Comparison of ENCODE assay signal across 34 cellular contexts in the genomic region with DNA sequence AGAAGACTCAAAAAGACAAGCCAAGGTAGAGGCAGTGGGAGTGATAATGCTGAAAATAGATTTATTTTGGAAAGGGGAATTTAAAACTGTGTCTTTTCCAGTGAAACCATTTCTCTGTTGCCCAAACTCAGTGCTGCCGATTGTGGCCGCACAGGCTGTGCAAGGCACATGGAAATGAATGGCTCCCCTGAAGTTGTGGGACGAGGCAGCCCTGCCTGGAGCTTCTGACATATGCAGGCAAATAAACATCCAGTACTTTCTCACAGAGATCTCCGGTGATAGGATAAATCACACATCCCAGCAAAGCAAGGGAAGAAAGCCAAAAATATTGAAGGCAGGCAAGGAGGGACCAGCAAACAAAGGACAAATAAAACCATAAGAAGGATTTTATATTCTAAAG.
"Had no signal": no experiment of that assay in that cellular context is flagged by ENCODE, and none has a peak within 500 bp of the region (broad histone marks: within the 10 kb centered on the region; RNA-seq: fewer than 3 reads in every experiment).

No MANE protein-coding gene starts in this region.

- H3K36me3 Mint-ChIP-seq: activated CD4-positive, alpha-beta memory T cell treated with anti-CD3 and anti-CD28 coated beads for 36 hours; activated CD8-positive, alpha-beta memory T cell treated with anti-CD3 and anti-CD28 coated beads, Interleukin-2, amount 10 ng/mL, durations not matched to agents 7 days and 5 days; activated naive CD4-positive, alpha-beta T cell treated with anti-CD3 and anti-CD28 coated beads, Interleukin-2, amount 10 ng/mL, durations not matched to agents 7 days and 5 days; activated naive CD4-positive, alpha-beta T cell treated with anti-CD3 and anti-CD28 coated beads, Interleukin-2, amount 50 U/mL, for 72 hours; activated naive CD8-positive, alpha-beta T cell treated with anti-CD3 and anti-CD28 coated beads, Interleukin-2, amount 10 ng/mL, durations not matched to agents 7 days and 5 days; brain had no signal

- DNase-seq: activated CD4-positive, alpha-beta memory T cell treated with anti-CD3 and anti-CD28 coated beads for 36 hours; activated CD4-positive, alpha-beta T cell treated with anti-CD3 and anti-CD28 coated beads for 36 hours; activated CD4-positive, alpha-beta T cell treated with anti-CD3 and anti-CD28 coated beads, Interleukin-2, amount 10 ng/mL, durations not matched to agents 24 days and 14 days; activated CD4-positive, CD25-positive, alpha-beta regulatory T cell; activated CD4-positive, CD25-positive, alpha-beta regulatory T cell treated with anti-CD3 and anti-CD28 coated beads, Interleukin-2, amount 50 U/mL, for 72 hours; activated CD8-positive, alpha-beta memory T cell treated with anti-CD3 and anti-CD28 coated beads, Interleukin-2, amount 10 ng/mL, durations not matched to agents 7 days and 5 days; activated CD8-positive, alpha-beta memory T cell treated with anti-CD3 and anti-CD28 coated beads, Interleukin-2, amount 50 U/mL, for 4 hours; activated CD8-positive, alpha-beta T cell treated with anti-CD3 and anti-CD28 coated beads, Interleukin-2, amount 10 ng/mL, durations not matched to agents 7 days and 5 days; activated gamma-delta T cell; activated naive CD4-positive, alpha-beta T cell; activated naive CD4-positive, alpha-beta T cell treated with anti-CD3 and anti-CD28 coated beads, Interleukin-2, amount 10 ng/mL, durations not matched to agents 7 days and 5 days; activated naive CD8-positive, alpha-beta T cell treated with anti-CD3 and anti-CD28 coated beads, Interleukin-2, amount 10 ng/mL, durations not matched to agents 7 days and 5 days; activated T-cell treated with anti-CD3 and anti-CD28 coated beads, Interleukin-2, amount 50 U/mL, for 1 hour; activated T-cell treated with anti-CD3 and anti-CD28 coated beads, Interleukin-2, amount 50 U/mL, for 72 hours; central memory CD4-positive, alpha-beta T cell; cortex of kidney; dermis blood vessel endothelial cell; effector CD4-positive, alpha-beta T cell; effector memory CD8-positive, alpha-beta T cell; erythroblast; foreskin keratinocyte; gastrocnemius medialis; glutamatergic neuron; heart left ventricle; T-helper 1 cell; T-helper 17 cell; T1000 had no signal

- H3K27me3 ChIP-seq: ascending aorta, breast epithelium, cardiac muscle cell, foreskin keratinocyte, gastrocnemius medialis, heart left ventricle had no signal

- H3K4me1 ChIP-seq: ascending aorta, breast epithelium, esophagus muscularis mucosa, foreskin keratinocyte, gastrocnemius medialis, heart left ventricle had no signal

- H3K27ac ChIP-seq: ascending aorta, breast epithelium, cardiac muscle cell, esophagus muscularis mucosa, foreskin keratinocyte, gastrocnemius medialis, heart left ventricle had no signal

- H3K4me1 Mint-ChIP-seq: activated CD4-positive, alpha-beta T cell treated with anti-CD3 and anti-CD28 coated beads for 36 hours; activated CD4-positive, alpha-beta T cell treated with anti-CD3 and anti-CD28 coated beads, Interleukin-2, amount 10 ng/mL, durations not matched to agents 24 days and 14 days; activated CD8-positive, alpha-beta memory T cell treated with anti-CD3 and anti-CD28 coated beads, Interleukin-2, amount 10 ng/mL, durations not matched to agents 7 days and 5 days; activated naive CD4-positive, alpha-beta T cell treated with anti-CD3 and anti-CD28 coated beads, Interleukin-2, amount 10 ng/mL, durations not matched to agents 7 days and 5 days; activated naive CD8-positive, alpha-beta T cell treated with anti-CD3 and anti-CD28 coated beads, Interleukin-2, amount 10 ng/mL, durations not matched to agents 7 days and 5 days; brain; T-helper 17 cell had no signal

- H3K27me3 Mint-ChIP-seq: activated CD4-positive, alpha-beta memory T cell treated with anti-CD3 and anti-CD28 coated beads for 36 hours; activated CD4-positive, alpha-beta T cell treated with anti-CD3 and anti-CD28 coated beads, Interleukin-2, amount 10 ng/mL, durations not matched to agents 24 days and 14 days; activated CD8-positive, alpha-beta memory T cell treated with anti-CD3 and anti-CD28 coated beads, Interleukin-2, amount 10 ng/mL, durations not matched to agents 7 days and 5 days; activated naive CD4-positive, alpha-beta T cell treated with anti-CD3 and anti-CD28 coated beads, Interleukin-2, amount 10 ng/mL, durations not matched to agents 7 days and 5 days; effector memory CD8-positive, alpha-beta T cell; T-helper 17 cell had no signal

- H3K4me3 ChIP-seq: ascending aorta, breast epithelium, cardiac muscle cell, esophagus muscularis mucosa, gastrocnemius medialis, heart left ventricle had no signal

- H3K27ac Mint-ChIP-seq: activated CD4-positive, alpha-beta memory T cell treated with anti-CD3 and anti-CD28 coated beads for 36 hours; activated CD4-positive, alpha-beta T cell treated with anti-CD3 and anti-CD28 coated beads for 36 hours; activated CD4-positive, alpha-beta T cell treated with anti-CD3 and anti-CD28 coated beads, Interleukin-2, amount 10 ng/mL, durations not matched to agents 24 days and 14 days; activated CD8-positive, alpha-beta memory T cell treated with anti-CD3 and anti-CD28 coated beads, Interleukin-2, amount 10 ng/mL, durations not matched to agents 7 days and 5 days; activated CD8-positive, alpha-beta T cell treated with anti-CD3 and anti-CD28 coated beads, Interleukin-2, amount 10 ng/mL, durations not matched to agents 7 days and 5 days; activated naive CD4-positive, alpha-beta T cell treated with anti-CD3 and anti-CD28 coated beads, Interleukin-2, amount 10 ng/mL, durations not matched to agents 7 days and 5 days; activated naive CD4-positive, alpha-beta T cell treated with anti-CD3 and anti-CD28 coated beads, Interleukin-2, amount 50 U/mL, for 72 hours; activated naive CD8-positive, alpha-beta T cell treated with anti-CD3 and anti-CD28 coated beads, Interleukin-2, amount 10 ng/mL, durations not matched to agents 7 days and 5 days; activated T-cell treated with anti-CD3 and anti-CD28 coated beads, Interleukin-2, amount 50 U/mL, for 72 hours; brain; effector memory CD8-positive, alpha-beta T cell; T-helper 17 cell; T-helper 2 cell treated with Interferon-gamma antibody and Interleukin-4, amounts not matched to agents 5 μg/mL and 100 μg/mL, for 36 hours had no signal

- H3K36me3 ChIP-seq: ascending aorta, breast epithelium, cardiac muscle cell, esophagus muscularis mucosa, gastrocnemius medialis, heart left ventricle had no signal

- H3K4me3 Mint-ChIP-seq: activated CD4-positive, alpha-beta memory T cell treated with anti-CD3 and anti-CD28 coated beads for 36 hours; activated CD4-positive, alpha-beta T cell treated with anti-CD3 and anti-CD28 coated beads for 36 hours; activated CD4-positive, alpha-beta T cell treated with anti-CD3 and anti-CD28 coated beads, Interleukin-2, amount 10 ng/mL, durations not matched to agents 24 days and 14 days; activated CD8-positive, alpha-beta memory T cell treated with anti-CD3 and anti-CD28 coated beads, Interleukin-2, amount 10 ng/mL, durations not matched to agents 7 days and 5 days; activated CD8-positive, alpha-beta T cell treated with anti-CD3 and anti-CD28 coated beads, Interleukin-2, amount 10 ng/mL, durations not matched to agents 7 days and 5 days; activated naive CD4-positive, alpha-beta T cell treated with anti-CD3 and anti-CD28 coated beads, Interleukin-2, amount 10 ng/mL, durations not matched to agents 7 days and 5 days; activated naive CD8-positive, alpha-beta T cell treated with anti-CD3 and anti-CD28 coated beads, Interleukin-2, amount 10 ng/mL, durations not matched to agents 7 days and 5 days; activated T-cell treated with anti-CD3 and anti-CD28 coated beads, Interleukin-2, amount 50 U/mL, for 72 hours; brain; effector memory CD8-positive, alpha-beta T cell; T-helper 17 cell; T-helper 2 cell treated with Interferon-gamma antibody and Interleukin-4, amounts not matched to agents 5 μg/mL and 100 μg/mL, for 36 hours had no signal

- H3K9me3 ChIP-seq: ascending aorta, breast epithelium, esophagus muscularis mucosa, gastrocnemius medialis, heart left ventricle had no signal

- H3K9me3 Mint-ChIP-seq: activated CD4-positive, alpha-beta memory T cell treated with anti-CD3 and anti-CD28 coated beads for 36 hours; activated CD4-positive, alpha-beta T cell treated with anti-CD3 and anti-CD28 coated beads, Interleukin-2, amount 10 ng/mL, durations not matched to agents 24 days and 14 days; brain had no signal
